Comparison of ENCODE assay signal across 9 cellular contexts in the genomic region with DNA sequence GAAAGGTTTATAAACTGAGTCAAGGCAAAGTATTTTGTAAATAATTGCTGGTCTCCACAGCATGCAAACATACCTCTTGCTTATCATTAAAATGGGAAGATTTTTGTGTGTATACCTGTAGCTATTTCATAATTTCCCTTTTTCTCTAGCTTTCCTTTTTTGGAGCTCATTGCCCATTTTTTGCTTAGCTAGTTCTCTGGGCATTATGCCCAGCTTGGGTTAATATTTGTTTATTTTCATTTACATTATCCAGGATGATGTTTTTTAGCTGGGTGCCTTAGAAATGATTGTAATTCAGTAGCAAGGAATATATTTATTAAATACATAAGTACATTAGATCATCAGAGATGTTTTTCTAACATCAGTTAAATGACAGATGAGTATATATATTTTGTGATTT.
"Had no signal": no experiment of that assay in that cellular context is flagged by ENCODE, and none has a peak within 500 bp of the region (broad histone marks: within the 10 kb centered on the region; RNA-seq: fewer than 3 reads in every experiment).

No MANE protein-coding gene starts in this region.

- H3K27me3 ChIP-seq: brain microvascular endothelial cell, foreskin keratinocyte, upper lobe of right lung had no signal

- H3K4me1 ChIP-seq: foreskin keratinocyte, upper lobe of right lung had no signal

- H3K9me3 Mint-ChIP-seq: activated naive CD4-positive, alpha-beta T cell treated with anti-CD3 and anti-CD28 coated beads, Interleukin-2, amount 10 ng/mL, durations not matched to agents 7 days and 5 days; stimulated activated naive CD8-positive, alpha-beta T cell treated with anti-CD3 and anti-CD28 coated beads, Interleukin-15, Interleukin-2, amounts not matched to agents 100 ng/mL and 50 ng/mL, for 24 hours had no signal

- ATAC-seq: esophagus mucosa, foreskin keratinocyte, upper lobe of right lung had no signal

- H3K4me1 Mint-ChIP-seq: activated naive CD4-positive, alpha-beta T cell treated with anti-CD3 and anti-CD28 coated beads, Interleukin-2, amount 10 ng/mL, durations not matched to agents 7 days and 5 days; endodermal cell had no signal

- H3K4me3 Mint-ChIP-seq: activated naive CD4-positive, alpha-beta T cell treated with anti-CD3 and anti-CD28 coated beads, Interleukin-2, amount 10 ng/mL, durations not matched to agents 7 days and 5 days; endodermal cell; stimulated activated naive CD8-positive, alpha-beta T cell treated with anti-CD3 and anti-CD28 coated beads, Interleukin-15, Interleukin-2, amounts not matched to agents 100 ng/mL and 50 ng/mL, for 24 hours had no signal

- H3K27ac ChIP-seq: brain microvascular endothelial cell, foreskin keratinocyte, upper lobe of right lung had no signal

- H3K36me3 ChIP-seq: brain microvascular endothelial cell, upper lobe of right lung had no signal

- H3K27ac Mint-ChIP-seq: activated naive CD4-positive, alpha-beta T cell treated with anti-CD3 and anti-CD28 coated beads, Interleukin-2, amount 10 ng/mL, durations not matched to agents 7 days and 5 days; activated T-helper 2 cell treated with anti-CD3 and anti-CD28 coated beads, Interferon-gamma antibody, Interleukin-2, Interleukin-4, amounts not matched to agents 10 μg/mL and 5 μg/mL and 100 μg/mL, durations not matched to agents 14 hours and 24 hours and 36 hours; endodermal cell; stimulated activated naive CD8-positive, alpha-beta T cell treated with anti-CD3 and anti-CD28 coated beads, Interleukin-15, Interleukin-2, amounts not matched to agents 100 ng/mL and 50 ng/mL, for 24 hours had no signal

- H3K27me3 Mint-ChIP-seq: activated naive CD4-positive, alpha-beta T cell treated with anti-CD3 and anti-CD28 coated beads, Interleukin-2, amount 10 ng/mL, durations not matched to agents 7 days and 5 days; stimulated activated naive CD8-positive, alpha-beta T cell treated with anti-CD3 and anti-CD28 coated beads, Interleukin-15, Interleukin-2, amounts not matched to agents 100 ng/mL and 50 ng/mL, for 24 hours had no signal

- H3K9me3 ChIP-seq: upper lobe of right lung had no signal

- H3K36me3 Mint-ChIP-seq: activated naive CD4-positive, alpha-beta T cell treated with anti-CD3 and anti-CD28 coated beads, Interleukin-2, amount 10 ng/mL, durations not matched to agents 7 days and 5 days had no signal

- DNase-seq: activated naive CD4-positive, alpha-beta T cell treated with anti-CD3 and anti-CD28 coated beads, Interleukin-2, amount 10 ng/mL, durations not matched to agents 7 days and 5 days; brain microvascular endothelial cell; endodermal cell; foreskin keratinocyte; stimulated activated CD4-positive, alpha-beta T cell treated with anti-CD3 and anti-CD28 coated beads, Interleukin-4, amount 100 ng/mL, for 1 hour; upper lobe of right lung had no signal

- H3K4me3 ChIP-seq: upper lobe of right lung had no signal
